8 cellular contexts compared by ENCODE assay signal in genomic region chr19:45153339-45154063, GRCh38. TPM values are rescaled to one million over a fixed set of nuclear protein-coding genes. Genes with fewer than 3 reads are reported as not detected.
DNase-seq lines count a peak whose midpoint lies in the region; ATAC-seq and TF ChIP-seq lines count a peak whose summit lies in the region.

No MANE protein-coding gene starts in this region.

- H3K9me3 Mint-ChIP-seq in glutamatergic neuron (ENCODE audit: unreplicated experiment) (peaks cover 18% of the 10 kb centered on the region), osteocyte (ENCODE audit: unreplicated experiment) (no peaks in the 10 kb centered on the region)

- H3K36me3 Mint-ChIP-seq in glutamatergic neuron (ENCODE audit: unreplicated experiment) (no peaks in the 10 kb centered on the region), osteocyte (ENCODE audit: unreplicated experiment) (peaks cover 2% of the 10 kb centered on the region)

- H3K27me3 Mint-ChIP-seq in glutamatergic neuron (ENCODE audit: unreplicated experiment) (peaks cover 15% of the 10 kb centered on the region), osteocyte (ENCODE audit: unreplicated experiment) (no peaks in the 10 kb centered on the region)

- peaks cover 17% of the 10 kb centered on the region for H3K27me3 ChIP-seq in A673 (replicated peaks; ENCODE audit: insufficient read depth, low read depth, low read length, poor library complexity)
- H3K27me3 ChIP-seq in HUES48 (ENCODE audit: control insufficient read depth, insufficient read depth, low read length) = peaks cover 47% of the 10 kb centered on the region
- H3K27me3 ChIP-seq in MG63 = no peaks in the 10 kb centered on the region

- H3K4me1 Mint-ChIP-seq in glutamatergic neuron (ENCODE audit: low read depth, unreplicated experiment) (peaks cover 8% of the 10 kb centered on the region), osteocyte (ENCODE audit: unreplicated experiment) (peaks cover 21% of the 10 kb centered on the region)

- H3K4me3 ChIP-seq in A673 (ENCODE audit: low read depth, low read length, poor library complexity, severe bottlenecking) (peak overlapping the region; percentile 27), HUES48 (ENCODE audit: low read depth, low read length) (peak overlapping the region; percentile 38; the same call in 1 of the 2 replicates), MG63 (no peak overlapping the region)

- BruUV-seq in A673 (replicated peaks; lab: Mats Ljungman, UMichigan) = no TSS peak

- no peaks in the 10 kb centered on the region for H3K9me3 ChIP-seq in A673 (ENCODE audit: low read depth, low read length, poor library complexity, severe bottlenecking)
- H3K9me3 ChIP-seq in HUES48 (ENCODE audit: control insufficient read depth, insufficient read depth, low read length) = no peaks in the 10 kb centered on the region
- H3K9me3 ChIP-seq in MG63 = no peaks in the 10 kb centered on the region

- H3K4me3 Mint-ChIP-seq in glutamatergic neuron (ENCODE audit: unreplicated experiment) = peak overlapping the region; percentile 79
- H3K4me3 Mint-ChIP-seq in osteocyte (ENCODE audit: unreplicated experiment) = peak overlapping the region; percentile 46

- intact Hi-C loops in A673 (cut with micrococcal nuclease; ENCODE audit: unreplicated experiment) = loop anchor here (1.0 kb wide), 1 partner anchor 25 kb away; the partner anchor contains the start of genes BLOC1S3 and TRAPPC6A

- H3K27ac Mint-ChIP-seq in glutamatergic neuron (ENCODE audit: unreplicated experiment) = peak overlapping the region; percentile 17
- H3K27ac Mint-ChIP-seq in osteocyte (ENCODE audit: unreplicated experiment) = no peak overlapping the region

- ATAC-seq in HG03521 (IDR thresholded peaks at IDR 0.05; ENCODE audit: unreplicated experiment) (no peak), HG02840 (IDR thresholded peaks at IDR 0.05; ENCODE audit: low FRiP score, unreplicated experiment) (no peak)

- DNase-seq in A673 (ENCODE audit: low spot score) (peak; percentile 76), glutamatergic neuron (peak; percentile 87), osteocyte (ENCODE audit: extremely low spot score, unreplicated experiment) (no peak), MG63 (no peak)
- peak; percentile 74 for DNase-seq in activated effector memory CD4-positive, alpha-beta T cell treated with anti-CD3 and anti-CD28 coated beads, Interleukin-2, amount 50 U/mL, for 16 hours

- H3K36me3 ChIP-seq in A673 (ENCODE audit: insufficient read depth, low read length, poor library complexity, severe bottlenecking) = no peaks in the 10 kb centered on the region
- H3K36me3 ChIP-seq in HUES48 (ENCODE audit: control insufficient read depth, insufficient read depth, low read length) = no peaks in the 10 kb centered on the region
- H3K36me3 ChIP-seq in MG63 = peaks cover 9% of the 10 kb centered on the region

- POLR2A ChIA-PET in A673 (lab: Charles Lee; ENCODE audit: low non-redundant PET) = interaction anchor here (0.6 kb wide), 1 partner anchor 1696 kb away, joined by 3 read pairs; no protein-coding TSS in a partner anchor

- CTCF ChIA-PET in A673 (lab: Charles Lee) = no interaction called here

- H3K27ac ChIP-seq in A673 (ENCODE audit: low read depth, low read length, poor library complexity, severe bottlenecking) (no peak overlapping the region), HUES48 (ENCODE audit: low read depth, low read length) (no peak overlapping the region)

- no peak for TF ChIP-seq CTCF in A673 (conservative IDR thresholded peaks at IDR 0.05; ENCODE audit: low read depth, low read length)
- no peak for TF ChIP-seq CTCF in glutamatergic neuron (IDR thresholded peaks at IDR 0.05; ENCODE audit: partially characterized antibody, unreplicated experiment)
- no peak for TF ChIP-seq CTCF in osteocyte (IDR thresholded peaks at IDR 0.05)

- no peak overlapping the region for H3K9ac ChIP-seq in HUES48 (ENCODE audit: low read depth, low read length)

- peaks cover 13% of the 10 kb centered on the region for H3K4me1 ChIP-seq in A673 (ENCODE audit: insufficient read depth, low read length, poor library complexity, severe bottlenecking)
- peaks cover 3% of the 10 kb centered on the region; the same call in 1 of the 2 replicates for H3K4me1 ChIP-seq in HUES48 (ENCODE audit: control insufficient read depth, insufficient read depth, low read length)

RNA-seq across cellular contexts. Expression of gene NKPD1, which starts 7.3 kb away (rescaled TPM):
- total RNA-seq in A673 (2021) = 0.30 and 0.37 TPM in 2 replicates
- 1.2 TPM for total RNA-seq in glutamatergic neuron (ENCODE audit: unreplicated experiment)
- total RNA-seq in osteocyte = 0.18 and 0.35 TPM in 2 replicates
- total RNA-seq in MG63 (2014; rRNA removed; shearing (Covaris generic); ENCODE audit: low replicate concordance) = 0.91 TPM in 1 of 2 replicates, not detected in the other

RNA-seq across cellular contexts. Expression of gene TRAPPC6A, which starts 24.5 kb away (rescaled TPM):
- 5.8 and 8.8 TPM in 2 replicates for total RNA-seq in A673 (2021)
- 31.6 TPM for total RNA-seq in glutamatergic neuron (ENCODE audit: unreplicated experiment)
- 29.4 and 31.5 TPM in 2 replicates for total RNA-seq in osteocyte
- 9.5 and 28.6 TPM in 2 replicates for total RNA-seq in MG63 (2014; rRNA removed; shearing (Covaris generic); ENCODE audit: low replicate concordance)

RNA-seq across cellular contexts. Expression of gene BLOC1S3, which starts 25.1 kb away (rescaled TPM):
- 8.7 and 9.1 TPM in 2 replicates for total RNA-seq in A673 (2021)
- 8.1 TPM for total RNA-seq in glutamatergic neuron (ENCODE audit: unreplicated experiment)
- total RNA-seq in osteocyte = 16.9 and 23.1 TPM in 2 replicates
- 1.9 and 22.6 TPM in 2 replicates for total RNA-seq in MG63 (2014; rRNA removed; shearing (Covaris generic); ENCODE audit: low replicate concordance)

Comparison
In these comparisons a context has a peak if more than half of its experiments do, and no peak if none do; other contexts are left out.
1. DNase-seq: peak in A673 (single experiment), activated effector memory CD4-positive, alpha-beta T cell treated with anti-CD3 and anti-CD28 coated beads, Interleukin-2, amount 50 U/mL, for 16 hours (single experiment) and glutamatergic neuron (single experiment); none in osteocyte (single experiment) and MG63 (single experiment).